8 cellular contexts compared by ENCODE assay signal in the genomic region with DNA sequence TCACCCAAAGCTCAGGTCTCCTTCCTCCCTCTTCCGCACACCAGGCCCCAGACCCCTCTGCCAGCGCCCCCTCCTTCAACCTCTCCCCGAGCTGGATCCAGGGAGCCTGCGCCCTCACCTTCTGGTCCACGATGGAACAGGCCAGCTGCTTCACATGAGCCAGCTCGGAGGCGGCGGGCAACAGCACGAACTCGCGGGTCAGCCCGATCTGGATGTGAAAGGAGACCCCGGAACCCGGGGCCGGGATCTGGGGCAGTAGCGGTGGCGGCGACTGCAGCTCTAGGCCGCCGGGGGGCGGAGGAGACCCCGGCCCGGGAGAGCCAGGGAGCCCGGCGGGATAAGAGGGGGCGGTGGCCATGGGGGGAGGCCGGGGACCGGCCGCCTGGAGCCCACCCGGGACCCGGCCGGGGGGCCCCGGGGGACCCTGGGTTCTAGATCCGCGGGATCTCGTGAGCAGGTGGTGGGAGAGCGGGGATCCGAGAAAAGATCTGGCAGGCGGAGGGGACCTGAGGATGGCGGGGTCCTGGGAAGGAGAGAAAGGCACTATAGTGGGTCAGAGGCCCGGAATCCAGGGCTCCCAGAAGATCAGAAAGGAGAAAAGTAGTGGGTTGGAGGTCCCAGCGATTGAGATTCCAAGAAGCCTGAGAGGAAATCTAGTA. TPM values are rescaled to one million over a fixed set of nuclear protein-coding genes. Genes with fewer than 3 reads are reported as not detected.
DNase-seq lines count a peak whose midpoint lies in the region; ATAC-seq and TF ChIP-seq lines count a peak whose summit lies in the region.

No MANE protein-coding gene starts in this region.

- H3K9ac ChIP-seq in SK-N-SH = peak overlapping the region; percentile 88
- H3K9ac ChIP-seq in neuronal stem cell (ENCODE audit: low read depth, low read length, poor library complexity) = peak overlapping the region; percentile 97

- peak overlapping the region; percentile 49 for H2BK15ac ChIP-seq in neuronal stem cell (ENCODE audit: low read length)

- CTCF ChIA-PET in SK-N-SH (lab: Yijun Ruan, JAX) = interaction anchor here (0.7 to 8.4 kb wide), 8 partner anchors 12 to 125 kb away, joined by 3 to 58 read pairs (median 9); no protein-coding TSS in a partner anchor

- H3K4me2 ChIP-seq in SK-N-SH (peak overlapping the region; percentile 91), neuronal stem cell (ENCODE audit: insufficient read depth, low read length, poor library complexity, severe bottlenecking) (peak overlapping the region; percentile 78)

- 3% methylated on average over 29 of the region's 42 CpGs for WGBS in SK-N-SH (ENCODE audit: low lambda C conversion rate)
- no CpG with 5 or more reads among the region's 42 CpGs for WGBS in neuronal stem cell (ENCODE audit: extremely low coverage in 2 of 2, insufficient read length in 2 of 2, insufficient replicate concordance in 1 of 2), 2 donors

- H2AFZ ChIP-seq in SK-N-SH (ENCODE audit: low read depth) (peak overlapping the region; percentile 51; the same call in 1 of the 2 replicates), neuronal stem cell (ENCODE audit: low read length) (peak overlapping the region; percentile 97)

- H3K18ac ChIP-seq in neuronal stem cell (ENCODE audit: low read length) = peak overlapping the region; percentile 96

- peak overlapping the region; percentile 89 for H2AK5ac ChIP-seq in neuronal stem cell (ENCODE audit: low read depth, low read length)

- H3K36me3 ChIP-seq in SK-N-SH (replicated peaks in 1 of 2; ENCODE audit: control insufficient read depth in 1 of 2, insufficient read depth in 2 of 2, low read length in 1 of 2) = peaks cover 0 to 25% of the 10 kb centered on the region in 2 experiments
- H3K36me3 ChIP-seq in neuronal stem cell (replicated peaks in 1 of 2; ENCODE audit: control insufficient read depth in 2 of 2, insufficient read depth in 2 of 2, low read length in 2 of 2) = peaks cover 21 to 40% of the 10 kb centered on the region in 2 donors

- no peak for ATAC-seq in GM18517 (IDR thresholded peaks at IDR 0.05; ENCODE audit: unreplicated experiment)

- no peak for TF ChIP-seq RAD21 in SK-N-SH (IDR thresholded peaks at IDR 0.05; ENCODE audit: low read length)

- no peak overlapping the region for H4K91ac ChIP-seq in neuronal stem cell (ENCODE audit: low read depth, low read length, poor library complexity)

- no peaks in the 10 kb centered on the region for H3K9me3 ChIP-seq in SK-N-SH
- no peaks in the 10 kb centered on the region for H3K9me3 ChIP-seq in neuronal stem cell (replicated peaks in 1 of 2; ENCODE audit: control insufficient read depth in 2 of 2, insufficient read depth in 1 of 2, low read depth in 1 of 2, low read length in 2 of 2)

- no peak overlapping the region for H2BK120ac ChIP-seq in neuronal stem cell (ENCODE audit: low read depth, low read length)

- TF ChIP-seq EP300 in SK-N-SH (IDR thresholded peaks at IDR 0.05; ENCODE audit: borderline replicate concordance in 1 of 2, low read depth in 1 of 2, low read length in 1 of 2) = no peak

- H2BK12ac ChIP-seq in neuronal stem cell (ENCODE audit: low read length) = no peak overlapping the region

- H4K8ac ChIP-seq in neuronal stem cell (ENCODE audit: low read depth, low read length) = peak overlapping the region; percentile 43

- no peak overlapping the region for H3K4ac ChIP-seq in neuronal stem cell (ENCODE audit: low read length)

- peak overlapping the region; percentile 97 for H3K14ac ChIP-seq in neuronal stem cell (ENCODE audit: low read length)

- peak; percentile 22; the same call in 1 of the 2 replicates for TF ChIP-seq CTCF in SK-N-SH (IDR thresholded peaks at IDR 0.05)
- peak; percentile 3 for TF ChIP-seq CTCF in epithelial cell of proximal tubule (conservative IDR thresholded peaks at IDR 0.05; ENCODE audit: low read depth, low read length)

- H3K9me2 ChIP-seq in SK-N-SH = no peaks in the 10 kb centered on the region

- H2BK5ac ChIP-seq in neuronal stem cell (ENCODE audit: low read length) = peak overlapping the region; percentile 87

- H3K23ac ChIP-seq in neuronal stem cell (ENCODE audit: low read depth, low read length, poor library complexity) = peak overlapping the region; percentile 80

- H3K4me3 ChIP-seq in SK-N-SH (ENCODE audit: low read depth in 2 of 2, low read length in 1 of 2) (peak overlapping the region; percentile 85 to 88), epithelial cell of proximal tubule (ENCODE audit: low read depth, low read length) (peak overlapping the region; percentile 87), neuronal stem cell (ENCODE audit: low read length in 2 of 2) (peak overlapping the region; percentile 71 to 97)

- peak overlapping the region; percentile 79 to 91 for H3K27ac ChIP-seq in SK-N-SH (ENCODE audit: low read depth in 2 of 2, low read length in 1 of 2)
- peak overlapping the region; percentile 81 for H3K27ac ChIP-seq in neuronal stem cell (replicated peaks; ENCODE audit: low read length)

- POLR2A ChIA-PET in SK-N-SH (lab: Yijun Ruan, JAX) = interaction anchor here (0.8 to 1.2 kb wide), 3 partner anchors 29 to 104 kb away, joined by 3 to 4 read pairs (median 3); no protein-coding TSS in a partner anchor

- H3K4me1 ChIP-seq in SK-N-SH (ENCODE audit: control insufficient read depth in 1 of 2, insufficient read depth in 2 of 2, low read depth in 1 of 2, low read length in 1 of 2) (peaks cover 0 to 19% of the 10 kb centered on the region in 2 experiments; a peak in 2 of 4 replicates), neuronal stem cell (ENCODE audit: control insufficient read depth in 2 of 2, insufficient read depth in 1 of 2, low read depth in 1 of 2, low read length in 2 of 2) (peaks cover 7 to 12% of the 10 kb centered on the region in 2 donors)

- peaks cover 9% of the 10 kb centered on the region for H3K79me1 ChIP-seq in neuronal stem cell (ENCODE audit: low read depth, low read length)

- DNase-seq in DMS53 (lab: John Stamatoyannopoulos, UW) (peak; percentile 63), DMS53 treated with DMSO at 0.1 percent for 48 hours (lab: John Stamatoyannopoulos, UW; ENCODE audit: unreplicated experiment) (no peak), SK-N-SH (peak; percentile 82), epithelial cell of proximal tubule (ENCODE audit: low read depth) (no peak), neuronal stem cell (ENCODE audit: low spot score) (no peak), NCI-H187 treated with DMSO at 0.1 percent for 48 hours (lab: John Stamatoyannopoulos, UW) (no peak), HPDE6-E6E7 (ENCODE audit: extremely low spot score) (no peak)

- H3F3A ChIP-seq in SK-N-SH (replicated peaks; ENCODE audit: insufficient read depth) = peaks cover 22% of the 10 kb centered on the region

- H3K27me3 ChIP-seq in SK-N-SH (ENCODE audit: insufficient read depth) (no peaks in the 10 kb centered on the region), neuronal stem cell (ENCODE audit: control insufficient read depth in 3 of 3, insufficient read depth in 3 of 3, low read depth in 1 of 3, low read length in 3 of 3) (no peaks in the 10 kb centered on the region)

- H3K79me2 ChIP-seq in SK-N-SH (ENCODE audit: insufficient read depth) = peaks cover 48% of the 10 kb centered on the region

- H4K20me1 ChIP-seq in SK-N-SH (ENCODE audit: insufficient read depth) = no peaks in the 10 kb centered on the region

TF ChIP-seq in SK-N-SH, 30 proteins besides CTCF, POLR2A, EP300 and RAD21:
- 0 out of 2 replicates have a peak, but pooled peaks have one; percentile 33 for TF ChIP-seq MXI1 (IDR thresholded peaks at IDR 0.05; ENCODE audit: low read depth, low read length)
- TF ChIP-seq, protein P1, sequence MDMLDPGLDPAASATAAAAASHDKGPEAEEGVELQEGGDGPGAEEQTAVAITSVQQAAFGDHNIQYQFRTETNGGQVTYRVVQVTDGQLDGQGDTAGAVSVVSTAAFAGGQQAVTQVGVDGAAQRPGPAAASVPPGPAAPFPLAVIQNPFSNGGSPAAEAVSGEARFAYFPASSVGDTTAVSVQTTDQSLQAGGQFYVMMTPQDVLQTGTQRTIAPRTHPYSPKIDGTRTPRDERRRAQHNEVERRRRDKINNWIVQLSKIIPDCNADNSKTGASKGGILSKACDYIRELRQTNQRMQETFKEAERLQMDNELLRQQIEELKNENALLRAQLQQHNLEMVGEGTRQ (IDR thresholded peaks at IDR 0.05; ENCODE audit: borderline replicate concordance, low read depth, low read length) = no peak

RNA-seq across cellular contexts. Expression of gene PRKD2, which starts 0.8 kb away (rescaled TPM):
- 14.1 and 21.4 TPM in 2 replicates for polyA plus RNA-seq in SK-N-SH (2012; rRNA removed)
- 12.2 and 20.2 TPM in 2 replicates for polyA plus RNA-seq in SK-N-SH (2012; cell fraction: cytosol; rRNA removed)
- 47.3 and 60.3 TPM in 2 replicates for polyA plus RNA-seq in SK-N-SH (2012; cell fraction: nucleus; rRNA removed)
- total RNA-seq in epithelial cell of proximal tubule = 28.4 and 36.8 TPM in 2 replicates
- polyA plus RNA-seq in neuronal stem cell (2013, experiment 1 of 2) = 37.2 TPM
- polyA plus RNA-seq in neuronal stem cell (2013, experiment 2 of 2) = 37.3 TPM

RNA-seq across cellular contexts. Expression of gene FKRP, which starts 29.7 kb away (rescaled TPM):
- polyA plus RNA-seq in SK-N-SH (2012; rRNA removed) = 30.4 and 37.3 TPM in 2 replicates
- 17.3 and 24.0 TPM in 2 replicates for polyA plus RNA-seq in SK-N-SH (2012; cell fraction: cytosol; rRNA removed)
- 89.1 and 93.7 TPM in 2 replicates for polyA plus RNA-seq in SK-N-SH (2012; cell fraction: nucleus; rRNA removed)
- total RNA-seq in epithelial cell of proximal tubule = 20.3 and 27.8 TPM in 2 replicates
- polyA plus RNA-seq in neuronal stem cell (2013, experiment 1 of 2) = 16.8 TPM
- polyA plus RNA-seq in neuronal stem cell (2013, experiment 2 of 2) = 16.0 TPM

RNA-seq across cellular contexts. Expression of gene STRN4, which starts 30.1 kb away (rescaled TPM):
- 73.1 and 92.8 TPM in 2 replicates for polyA plus RNA-seq in SK-N-SH (2012; rRNA removed)
- 53.2 and 65.2 TPM in 2 replicates for polyA plus RNA-seq in SK-N-SH (2012; cell fraction: cytosol; rRNA removed)
- polyA plus RNA-seq in SK-N-SH (2012; cell fraction: nucleus; rRNA removed) = 174 and 181 TPM in 2 replicates
- 62.1 and 95.0 TPM in 2 replicates for total RNA-seq in epithelial cell of proximal tubule
- 94.3 TPM for polyA plus RNA-seq in neuronal stem cell (2013, experiment 1 of 2)
- polyA plus RNA-seq in neuronal stem cell (2013, experiment 2 of 2) = 93.2 TPM

RNA-seq across cellular contexts. Expression of gene DACT3, which starts 55.2 kb away (rescaled TPM):
- 9.5 and 10.6 TPM in 2 replicates for polyA plus RNA-seq in SK-N-SH (2012; rRNA removed)
- 6.9 and 8.6 TPM in 2 replicates for polyA plus RNA-seq in SK-N-SH (2012; cell fraction: cytosol; rRNA removed)
- polyA plus RNA-seq in SK-N-SH (2012; cell fraction: nucleus; rRNA removed) = 7.0 and 8.3 TPM in 2 replicates
- total RNA-seq in epithelial cell of proximal tubule = not detected in 2 replicates
- polyA plus RNA-seq in neuronal stem cell (2013, experiment 1 of 2) = 6.5 TPM
- 6.5 TPM for polyA plus RNA-seq in neuronal stem cell (2013, experiment 2 of 2)

Comparison
In these comparisons a context has a peak if more than half of its experiments do, and no peak if none do; other contexts are left out.
1. DNase-seq: peak in DMS53 (single experiment) and SK-N-SH (single experiment); none in DMS53 treated with DMSO at 0.1 percent for 48 hours (single experiment), epithelial cell of proximal tubule (single experiment), neuronal stem cell (single experiment), NCI-H187 treated with DMSO at 0.1 percent for 48 hours (single experiment) and HPDE6-E6E7 (single experiment).
2. Peak in every context shown above with its lines, with median percentiles within 50 percentile points of each other: H3K4me3 ChIP-seq.